In the genomic region with DNA sequence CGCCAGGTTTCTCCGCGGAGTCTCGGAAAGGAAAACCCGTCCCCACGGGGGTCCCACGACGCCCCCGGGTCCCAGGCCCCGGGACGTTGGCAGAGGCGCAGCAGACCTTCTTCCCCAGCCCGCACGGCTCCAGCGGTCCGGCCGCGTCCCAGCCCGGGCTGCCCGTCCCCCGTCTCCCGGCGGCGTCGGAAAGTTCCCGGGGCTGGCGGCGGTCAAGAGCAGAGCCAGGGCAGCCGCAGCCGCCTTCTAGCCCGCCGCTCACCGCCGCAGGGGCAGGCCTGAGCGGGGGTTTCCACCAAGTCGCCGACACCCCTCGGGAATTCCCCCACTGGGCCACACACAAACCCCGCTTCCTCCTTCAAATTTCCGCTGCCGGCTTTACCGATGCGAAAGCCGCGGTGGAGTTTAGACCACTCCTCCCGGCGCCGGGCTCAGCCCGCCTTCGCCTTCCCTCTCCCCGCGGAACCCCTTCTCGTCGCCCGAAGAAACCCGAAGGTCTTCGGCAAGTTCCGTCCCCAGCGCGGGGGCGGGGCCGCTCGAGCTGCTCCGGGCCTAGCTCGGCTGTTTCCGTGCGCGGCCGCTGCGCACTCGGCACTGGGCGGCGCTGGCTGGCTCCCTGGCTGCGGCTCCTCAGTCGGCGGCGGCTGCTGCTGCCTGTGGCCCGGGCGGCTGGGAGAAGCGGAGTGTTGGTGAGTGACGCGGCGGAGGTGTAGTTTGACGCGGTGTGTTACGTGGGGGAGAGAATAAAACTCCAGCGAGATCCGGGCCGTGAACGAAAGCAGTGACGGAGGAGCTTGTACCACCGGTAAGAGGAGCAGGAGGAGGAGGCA, we compare ENCODE assay signal across 8 cellular contexts. TPM values are rescaled to one million over a fixed set of nuclear protein-coding genes. Genes with fewer than 3 reads are reported as not detected.
DNase-seq lines count a peak whose midpoint lies in the region; ATAC-seq and TF ChIP-seq lines count a peak whose summit lies in the region.

A gene (plus strand): TSS at position 633 of the 830 bp plus-strand sequence. CDS start 25,674 bp downstream, outside the sequence.

- peak; percentile 94 for DNase-seq in DMS153 treated with DMSO at 0.1 percent for 48 hours (lab: John Stamatoyannopoulos, UW; ENCODE audit: unreplicated experiment)
- DNase-seq in KBM-7, result peak; percentile 99
- DNase-seq in activated T-cell treated with anti-CD3 and anti-CD28 coated beads, Interleukin-2, amount 50 U/mL, for 24 hours, result peak; percentile 100
- peak; percentile 99 for DNase-seq in stimulated activated CD8-positive, alpha-beta memory T cell treated with anti-CD3 and anti-CD28 coated beads, Interleukin-7, amount 100 ng/mL, for 24 hours (ENCODE audit: low read depth)

- no peaks in the 10 kb centered on the region for H3K9me3 ChIP-seq in esophagus (ENCODE audit: control insufficient read depth in 2 of 2, insufficient read depth in 1 of 2, low read depth in 1 of 2, low read length in 1 of 2)
- no peaks in the 10 kb centered on the region for H3K9me3 ChIP-seq in muscle layer of colon (ENCODE audit: low read length)

- 0 to 1% methylated on average over 78 to 92 of the region's 92 CpGs for WGBS in esophagus, 2 donors

- peak within 1 kb of the TSS; percentile 85 for H3K9ac ChIP-seq in muscle layer of colon (ENCODE audit: low read length)

- in situ Hi-C loops in KBM-7 (cut with MboI; ENCODE audit: low pct_unique_long_range_greater_than_20kb, low sequenced_read_pairs), result no loop called here

- no peaks in the 10 kb centered on the region for H3K27me3 ChIP-seq in esophagus (ENCODE audit: control insufficient read depth in 1 of 2, insufficient read depth in 2 of 2, low read length in 2 of 2)
- no peaks in the 10 kb centered on the region for H3K27me3 ChIP-seq in muscle layer of colon (ENCODE audit: control insufficient read depth in 1 of 2, insufficient read depth in 2 of 2, low read length in 2 of 2)

- no peaks in the 10 kb centered on the region for H3K36me3 ChIP-seq in esophagus (ENCODE audit: control insufficient read depth in 2 of 2, insufficient read depth in 2 of 2, low read length in 1 of 2)
- no peaks in the 10 kb centered on the region for H3K36me3 ChIP-seq in muscle layer of colon (ENCODE audit: insufficient read depth, low read length)

- H3K4me1 Mint-ChIP-seq in activated T-cell treated with anti-CD3 and anti-CD28 coated beads, Interleukin-2, amount 50 U/mL, for 24 hours (ENCODE audit: low read depth), result peaks cover 66% of the 10 kb centered on the region

- H3K4me3 ChIP-seq in esophagus (ENCODE audit: low read depth in 1 of 2, low read length in 2 of 2) (peak within 1 kb of the TSS; percentile 82 to 95), muscle layer of colon (ENCODE audit: low read depth in 1 of 2, low read length in 2 of 2) (peak within 1 kb of the TSS; percentile 83 to 84)

- peak within 1 kb of the TSS; percentile 100 for H3K27ac Mint-ChIP-seq in activated T-cell treated with anti-CD3 and anti-CD28 coated beads, Interleukin-2, amount 50 U/mL, for 24 hours

- H3K4me3 Mint-ChIP-seq in activated T-cell treated with anti-CD3 and anti-CD28 coated beads, Interleukin-2, amount 50 U/mL, for 24 hours, result peak within 1 kb of the TSS; percentile 98

- ATAC-seq in GM21717 (IDR thresholded peaks at IDR 0.05; ENCODE audit: unreplicated experiment), result peak; percentile 89

- H3K27me3 Mint-ChIP-seq in activated T-cell treated with anti-CD3 and anti-CD28 coated beads, Interleukin-2, amount 50 U/mL, for 24 hours, result no peaks in the 10 kb centered on the region

- H3K9me3 Mint-ChIP-seq in activated T-cell treated with anti-CD3 and anti-CD28 coated beads, Interleukin-2, amount 50 U/mL, for 24 hours, result no peaks in the 10 kb centered on the region

- peak within 1 kb of the TSS; percentile 97 to 100 for H3K27ac ChIP-seq in esophagus (ENCODE audit: low read depth in 2 of 2, low read length in 1 of 2)
- H3K27ac ChIP-seq in muscle layer of colon (ENCODE audit: low read depth, low read length), result peak within 1 kb of the TSS; percentile 96

- H3K36me3 Mint-ChIP-seq in activated T-cell treated with anti-CD3 and anti-CD28 coated beads, Interleukin-2, amount 50 U/mL, for 24 hours (ENCODE audit: low read depth), result peaks cover 40% of the 10 kb centered on the region

- H3K4me1 ChIP-seq in esophagus (ENCODE audit: control insufficient read depth in 2 of 2, insufficient read depth in 2 of 2, low read length in 1 of 2) (no peaks in the 10 kb centered on the region), muscle layer of colon (ENCODE audit: insufficient read depth, low read length) (peaks cover 23% of the 10 kb centered on the region)

TF ChIP-seq in PFSK-1, 5 proteins besides CTCF, POLR2A, EP300 and RAD21:
- TF ChIP-seq, protein P1, sequence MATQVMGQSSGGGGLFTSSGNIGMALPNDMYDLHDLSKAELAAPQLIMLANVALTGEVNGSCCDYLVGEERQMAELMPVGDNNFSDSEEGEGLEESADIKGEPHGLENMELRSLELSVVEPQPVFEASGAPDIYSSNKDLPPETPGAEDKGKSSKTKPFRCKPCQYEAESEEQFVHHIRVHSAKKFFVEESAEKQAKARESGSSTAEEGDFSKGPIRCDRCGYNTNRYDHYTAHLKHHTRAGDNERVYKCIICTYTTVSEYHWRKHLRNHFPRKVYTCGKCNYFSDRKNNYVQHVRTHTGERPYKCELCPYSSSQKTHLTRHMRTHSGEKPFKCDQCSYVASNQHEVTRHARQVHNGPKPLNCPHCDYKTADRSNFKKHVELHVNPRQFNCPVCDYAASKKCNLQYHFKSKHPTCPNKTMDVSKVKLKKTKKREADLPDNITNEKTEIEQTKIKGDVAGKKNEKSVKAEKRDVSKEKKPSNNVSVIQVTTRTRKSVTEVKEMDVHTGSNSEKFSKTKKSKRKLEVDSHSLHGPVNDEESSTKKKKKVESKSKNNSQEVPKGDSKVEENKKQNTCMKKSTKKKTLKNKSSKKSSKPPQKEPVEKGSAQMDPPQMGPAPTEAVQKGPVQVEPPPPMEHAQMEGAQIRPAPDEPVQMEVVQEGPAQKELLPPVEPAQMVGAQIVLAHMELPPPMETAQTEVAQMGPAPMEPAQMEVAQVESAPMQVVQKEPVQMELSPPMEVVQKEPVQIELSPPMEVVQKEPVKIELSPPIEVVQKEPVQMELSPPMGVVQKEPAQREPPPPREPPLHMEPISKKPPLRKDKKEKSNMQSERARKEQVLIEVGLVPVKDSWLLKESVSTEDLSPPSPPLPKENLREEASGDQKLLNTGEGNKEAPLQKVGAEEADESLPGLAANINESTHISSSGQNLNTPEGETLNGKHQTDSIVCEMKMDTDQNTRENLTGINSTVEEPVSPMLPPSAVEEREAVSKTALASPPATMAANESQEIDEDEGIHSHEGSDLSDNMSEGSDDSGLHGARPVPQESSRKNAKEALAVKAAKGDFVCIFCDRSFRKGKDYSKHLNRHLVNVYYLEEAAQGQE (IDR thresholded peaks at IDR 0.05; ENCODE audit: insufficient read depth in 1 of 2, low read depth in 2 of 2, low read length in 2 of 2), result no peak
- TF ChIP-seq FOXP2 (optimal IDR thresholded peaks at IDR 0.05; ENCODE audit: borderline replicate concordance, extremely low read depth, extremely low read length, insufficient read depth), result peak; percentile 69
- peak; percentile 86; the same call in 1 of the 2 replicates for TF ChIP-seq POLR2AphosphoS5 (IDR thresholded peaks at IDR 0.05; ENCODE audit: low read depth, low read length)
- TF ChIP-seq TAF1 (IDR thresholded peaks at IDR 0.05; ENCODE audit: borderline replicate concordance, insufficient read depth, low read length), result peak; percentile 49
- no peak for TF ChIP-seq SIN3A (IDR thresholded peaks at IDR 0.05; ENCODE audit: borderline replicate concordance, insufficient read depth, low read length)

RNA-seq across cellular contexts. Expression of the gene that starts here (rescaled TPM):
- polyA plus RNA-seq in PFSK-1 (2012; ENCODE audit: insufficient read length, low read depth), result 22.7 TPM
- polyA plus RNA-seq in esophagus, result 1 to 10 TPM; 5.3 to 6.2 TPM

Comparison
In these comparisons a context has a peak if more than half of its experiments do, and no peak if none do; other contexts are left out.
1. Peak in every context shown above with its lines: DNase-seq, ATAC-seq, H3K4me3 ChIP-seq and H3K27ac ChIP-seq.